ENCODE assay signal across 25 cellular contexts in genomic region chr4:119932277-119932676, GRCh38.
"Had no signal": no experiment of that assay in that cellular context is flagged by ENCODE, and none has a peak within 500 bp of the region (broad histone marks: within the 10 kb centered on the region; RNA-seq: fewer than 3 reads in every experiment).

No MANE protein-coding gene starts in this region.

- H3K36me3 ChIP-seq: brain microvascular endothelial cell, heart left ventricle, right lobe of liver, tibial nerve had no signal

- DNase-seq: activated CD4-positive, alpha-beta T cell treated with anti-CD3 and anti-CD28 coated beads for 1 hour; activated CD4-positive, alpha-beta T cell treated with anti-CD3 and anti-CD28 coated beads, Interleukin-2, amount 50 U/mL, for 1 hour; activated CD8-positive, alpha-beta T cell treated with anti-CD3 and anti-CD28 coated beads for 36 hours; activated gamma-delta T cell treated with Interleukin-2 at 50 U/mL for 16 hours; activated naive CD4-positive, alpha-beta T cell treated with anti-CD3 and anti-CD28 coated beads, Interleukin-2, amount 50 U/mL, for 16 hours; activated T-cell treated with anti-CD3 and anti-CD28 coated beads, Interleukin-2, amount 50 U/mL, for 4 hours; amniotic stem cell; brain microvascular endothelial cell; cortex of kidney; effector memory CD8-positive, alpha-beta T cell; erythroblast; heart left ventricle; hypothalamus; immature natural killer cell; kidney; left colon; mammary epithelial cell; right lobe of liver; stimulated activated CD4-positive, alpha-beta T cell treated with anti-CD3 and anti-CD28 coated beads, Interleukin-2, amount 100 ng/mL, for 48 hours; stimulated activated naive CD4-positive, alpha-beta T cell treated with Interleukin-2 at 50 U/mL for 16 hours had no signal

- H3K27ac ChIP-seq: brain microvascular endothelial cell, heart left ventricle, right lobe of liver, tibial nerve had no signal

- H3K27me3 ChIP-seq: brain microvascular endothelial cell, heart left ventricle, right lobe of liver, tibial nerve had no signal

- FAIRE-seq: astrocyte, kidney, TTC549 had no signal

- H3K9me3 ChIP-seq: heart left ventricle, right lobe of liver, tibial nerve had no signal

- ATAC-seq: activated CD8-positive, alpha-beta T cell treated with anti-CD3 and anti-CD28 coated beads for 36 hours; activated T-cell treated with anti-CD3 and anti-CD28 coated beads, Interleukin-2, amount 50 U/mL, for 4 hours; activated T-helper 17 cell treated with anti-CD3 and anti-CD28 coated beads, Interleukin-2, amount 50 U/mL, for 72 hours; effector memory CD8-positive, alpha-beta T cell; heart left ventricle; left colon; right lobe of liver; WTC11 had no signal

- H3K4me1 ChIP-seq: heart left ventricle, right lobe of liver, tibial nerve had no signal

- H3K4me3 ChIP-seq: heart left ventricle, right lobe of liver, tibial nerve had no signal
